13 cellular contexts compared by ENCODE assay signal in the genomic region with DNA sequence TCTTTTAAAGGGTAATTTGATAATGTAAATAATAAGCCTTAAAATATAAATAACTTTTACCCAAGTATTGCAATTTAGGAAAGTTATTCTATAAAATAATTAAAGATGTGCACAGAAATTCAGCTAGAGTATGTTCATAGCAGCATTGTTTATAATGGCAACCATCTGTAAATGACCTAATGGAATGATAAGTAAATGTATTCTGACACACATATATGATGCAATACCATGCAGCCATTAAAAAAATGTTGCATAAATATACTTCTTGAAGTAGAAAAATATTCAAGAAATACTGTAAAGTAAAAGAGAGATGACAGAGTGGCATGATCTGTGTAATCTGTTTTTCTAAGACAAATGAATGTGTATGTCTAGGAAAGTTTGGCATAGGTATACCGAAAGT.
"Had no signal": no experiment of that assay in that cellular context is flagged by ENCODE, and none has a peak within 500 bp of the region (broad histone marks: within the 10 kb centered on the region; RNA-seq: fewer than 3 reads in every experiment).

No MANE protein-coding gene starts in this region.

- H3K4me3 ChIP-seq: lower lobe of right lung, pancreas, stomach had no signal

- H3K27ac ChIP-seq: foreskin keratinocyte, lower lobe of right lung, pancreas, stomach had no signal

- H3K27me3 ChIP-seq: foreskin keratinocyte, pancreas, stomach had no signal

- DNase-seq: activated CD4-positive, alpha-beta memory T cell treated with anti-CD3 and anti-CD28 coated beads, Interleukin-2, amount 10 ng/mL, durations not matched to agents 7 days and 5 days; activated CD4-positive, alpha-beta T cell treated with anti-CD3 and anti-CD28 coated beads for 1 hour; activated gamma-delta T cell; activated T-cell treated with anti-CD3 and anti-CD28 coated beads, Interleukin-2, amount 50 U/mL, for 48 hours; anterior cingulate cortex; foreskin keratinocyte; immature natural killer cell; left cardiac atrium; lower lobe of right lung; naive B cell; pancreas; stimulated activated CD4-positive, alpha-beta T cell treated with anti-CD3 and anti-CD28 coated beads, Interleukin-4, amount 100 ng/mL, for 4 hours; stomach had no signal

- FAIRE-seq: pancreas had no signal

- H3K36me3 ChIP-seq: lower lobe of right lung, pancreas, stomach had no signal

- H3K9me3 ChIP-seq: lower lobe of right lung, pancreas, stomach had no signal

- ATAC-seq: foreskin keratinocyte, left cardiac atrium, lower lobe of right lung, pancreas had no signal

- H3K4me1 ChIP-seq: lower lobe of right lung, pancreas, stomach had no signal
